ENCODE assay signal across 11 cellular contexts in the genomic region with DNA sequence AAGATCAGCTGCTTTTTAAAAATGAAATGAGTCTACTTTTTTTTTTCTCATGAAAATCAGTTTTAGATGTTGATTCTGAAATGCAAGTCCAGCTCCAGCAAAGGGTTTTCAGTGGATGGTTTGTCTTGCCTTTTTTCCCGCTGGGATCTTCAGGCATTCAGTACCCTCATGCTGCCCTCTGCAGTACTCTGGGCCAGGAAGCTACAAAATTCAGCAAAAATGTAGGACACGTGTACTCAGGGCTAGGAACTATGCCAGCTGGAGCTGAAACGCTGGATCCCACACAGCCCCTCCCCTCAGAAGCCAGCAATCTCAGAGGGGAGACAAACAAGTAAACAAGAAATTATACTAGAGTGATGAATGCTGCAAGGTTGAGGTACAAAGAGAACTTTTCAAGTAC.
DNase-seq lines count a peak whose midpoint lies in the region; ATAC-seq and TF ChIP-seq lines count a peak whose summit lies in the region.
"Had no signal": no experiment of that assay in that cellular context is flagged by ENCODE, and none has a peak within 500 bp of the region (broad histone marks: within the 10 kb centered on the region; RNA-seq: fewer than 3 reads in every experiment).

No MANE protein-coding gene starts in this region.

- H2AK9ac ChIP-seq in IMR-90 (replicated peaks; ENCODE audit: low read depth, low read length, poor library complexity): no peak overlapping the region

- H2AFZ ChIP-seq in IMR-90 (replicated peaks; ENCODE audit: low read length, poor library complexity): no peak overlapping the region

- in situ Hi-C loops in IMR-90 (cut with MboI; ENCODE audit: low sequenced_read_pairs): no loop called here
- in situ Hi-C loops in ACHN (cut with HindIII; ENCODE audit: low pct_ligation_motif_present, low pct_unique_long_range_greater_than_20kb, low sequenced_read_pairs): no loop called here

- POLR2A ChIA-PET in IMR-90 (lab: Charles Lee; ENCODE audit: unreplicated experiment): interaction anchor here (0.7 kb wide), 1 partner anchor 1944 kb away, joined by 3 read pairs; no protein-coding TSS in a partner anchor

- DNase-seq in AG20443 (ENCODE audit: low spot score) (peak; percentile 71), IMR-90 (no peak), cerebellum (ENCODE audit: low spot score) (peak; percentile 12), myocyte (ENCODE audit: low read depth) (peak; percentile 41), ACHN (no peak), T-helper 9 cell (no peak)
- DNase-seq in activated T-cell treated with anti-CD3 and anti-CD28 coated beads, Interleukin-2, amount 50 U/mL, for 48 hours: no peak
- DNase-seq: CD8-positive, alpha-beta memory T cell; stimulated activated CD4-positive, alpha-beta T cell treated with anti-CD3 and anti-CD28 coated beads, Interleukin-2, amount 100 ng/mL, for 48 hours; T-helper 2 cell had no signal

- no peak overlapping the region for H3K4ac ChIP-seq in IMR-90 (ENCODE audit: low read depth, low read length)

- no peak for TF ChIP-seq POLR2A in IMR-90 (IDR thresholded peaks at IDR 0.05; ENCODE audit: low read depth, low read length)

- H3K27ac ChIP-seq in IMR-90 (ENCODE audit: insufficient read depth, low read length): no peak overlapping the region

- H3K9me3 ChIP-seq in IMR-90 (ENCODE audit: control insufficient read depth, insufficient read depth, low read length): no peaks in the 10 kb centered on the region

- peak; percentile 21 for TF ChIP-seq RAD21 in IMR-90 (IDR thresholded peaks at IDR 0.05; ENCODE audit: low read length)

- H4K5ac ChIP-seq in IMR-90 (ENCODE audit: low read depth, low read length): no peak overlapping the region

- CTCF ChIA-PET in IMR-90 (lab: Yijun Ruan, JAX): no interaction called here

- no peak overlapping the region for H2AK5ac ChIP-seq in IMR-90 (ENCODE audit: low read depth, low read length)

- no peak overlapping the region for H2BK15ac ChIP-seq in IMR-90 (ENCODE audit: low read depth, low read length)

- H3K27me3 ChIP-seq in IMR-90 (ENCODE audit: control insufficient read depth, insufficient read depth, low read length): peaks cover 4% of the 10 kb centered on the region; the same call in 1 of the 2 replicates

- H4K8ac ChIP-seq in IMR-90 (ENCODE audit: low read depth in 2 of 2, low read length in 2 of 2): no peak overlapping the region

- H3K23ac ChIP-seq in IMR-90 (ENCODE audit: low read depth, low read length): no peak overlapping the region

- intact Hi-C loops in IMR-90 (cut with micrococcal nuclease): no loop called here

- no peaks in the 10 kb centered on the region for H3K4me1 ChIP-seq in IMR-90 (ENCODE audit: control insufficient read depth, insufficient read depth, low read length)

- H3K36me3 ChIP-seq in IMR-90 (ENCODE audit: control insufficient read depth, insufficient read depth, low read length): no peaks in the 10 kb centered on the region

- ATAC-seq in IMR-90 (ENCODE audit: low read depth) (no peak; the same call in 1 of the 2 replicates), GM21390 (IDR thresholded peaks at IDR 0.05; ENCODE audit: unreplicated experiment) (no peak)

- H4K91ac ChIP-seq in IMR-90 (ENCODE audit: insufficient read depth, low read depth, low read length): no peak overlapping the region

- H2BK5ac ChIP-seq in IMR-90 (ENCODE audit: low read depth, low read length, poor library complexity, severe bottlenecking): no peak overlapping the region

- WGBS in IMR-90 (ENCODE audit: extremely low coverage in 2 of 2, insufficient read length in 1 of 2), 2 experiments: no CpG with 5 or more reads among the region's 3 CpGs

- TF ChIP-seq CTCF in IMR-90 (conservative IDR thresholded peaks at IDR 0.05; ENCODE audit: low read depth, low read length): no peak

- no TSS peak for BruUV-seq in IMR-90 (replicated peaks; lab: Mats Ljungman, UMichigan)

- H4K20me1 ChIP-seq in IMR-90 (ENCODE audit: insufficient read depth, low read length): no peaks in the 10 kb centered on the region

- H3K9me1 ChIP-seq in IMR-90 (ENCODE audit: insufficient read depth, low read length): no peaks in the 10 kb centered on the region

- no peak overlapping the region for H3K56ac ChIP-seq in IMR-90 (ENCODE audit: extremely low read depth, insufficient read depth, low read length)

- H3K14ac ChIP-seq in IMR-90 (replicated peaks; ENCODE audit: low read depth, low read length): no peak overlapping the region

- no peak overlapping the region for H3K9ac ChIP-seq in IMR-90 (ENCODE audit: low read depth, low read length)

- no peak overlapping the region for H3K4me3 ChIP-seq in IMR-90 (ENCODE audit: insufficient read depth, low read depth, low read length)

- dilution Hi-C loops in IMR-90 (cut with HindIII; ENCODE audit: low sequenced_read_pairs, unreplicated experiment): no loop called here

- H3K18ac ChIP-seq in IMR-90 (ENCODE audit: low read depth, low read length): no peak overlapping the region

- no peak overlapping the region for H2BK20ac ChIP-seq in IMR-90 (ENCODE audit: low read depth, low read length)

- H3K79me1 ChIP-seq in IMR-90 (ENCODE audit: low read depth in 1 of 2, low read length in 2 of 2): no peaks in the 10 kb centered on the region

- no peak overlapping the region for H2BK120ac ChIP-seq in IMR-90 (ENCODE audit: low read depth, low read length)

- no peak overlapping the region for H3K4me2 ChIP-seq in IMR-90 (ENCODE audit: low read depth, low read length)

TF ChIP-seq in IMR-90, 13 proteins besides CTCF, POLR2A, EP300 and RAD21:
- TF ChIP-seq MAZ (IDR thresholded peaks at IDR 0.05; ENCODE audit: borderline replicate concordance, low read depth, low read length) (no peak), MXI1 (IDR thresholded peaks at IDR 0.05; ENCODE audit: borderline replicate concordance, low read depth, low read length) (no peak), MAFK (IDR thresholded peaks at IDR 0.05; ENCODE audit: low read depth, low read length) (no peak), RFX5 (IDR thresholded peaks at IDR 0.05; ENCODE audit: low read depth, low read length) (no peak), CEBPB (IDR thresholded peaks at IDR 0.05; ENCODE audit: low read depth, low read length) (no peak), FOS (IDR thresholded peaks at IDR 0.05; ENCODE audit: low read depth, low read length) (no peak), BHLHE40 (IDR thresholded peaks at IDR 0.05; ENCODE audit: low read depth, low read length) (no peak), SMC3 (IDR thresholded peaks at IDR 0.05; ENCODE audit: low read depth, low read length) (no peak), RCOR1 (IDR thresholded peaks at IDR 0.05; ENCODE audit: insufficient replicate concordance, low read length) (no peak), NFE2L2 (IDR thresholded peaks at IDR 0.05; ENCODE audit: low read depth, low read length) (no peak), CHD1 (IDR thresholded peaks at IDR 0.05; ENCODE audit: low read depth, low read length) (no peak)
- TF ChIP-seq, protein P1, sequence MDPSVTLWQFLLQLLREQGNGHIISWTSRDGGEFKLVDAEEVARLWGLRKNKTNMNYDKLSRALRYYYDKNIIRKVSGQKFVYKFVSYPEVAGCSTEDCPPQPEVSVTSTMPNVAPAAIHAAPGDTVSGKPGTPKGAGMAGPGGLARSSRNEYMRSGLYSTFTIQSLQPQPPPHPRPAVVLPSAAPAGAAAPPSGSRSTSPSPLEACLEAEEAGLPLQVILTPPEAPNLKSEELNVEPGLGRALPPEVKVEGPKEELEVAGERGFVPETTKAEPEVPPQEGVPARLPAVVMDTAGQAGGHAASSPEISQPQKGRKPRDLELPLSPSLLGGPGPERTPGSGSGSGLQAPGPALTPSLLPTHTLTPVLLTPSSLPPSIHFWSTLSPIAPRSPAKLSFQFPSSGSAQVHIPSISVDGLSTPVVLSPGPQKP (IDR thresholded peaks at IDR 0.05; ENCODE audit: borderline replicate concordance, low read depth, low read length): no peak
- TF ChIP-seq, protein P2, sequence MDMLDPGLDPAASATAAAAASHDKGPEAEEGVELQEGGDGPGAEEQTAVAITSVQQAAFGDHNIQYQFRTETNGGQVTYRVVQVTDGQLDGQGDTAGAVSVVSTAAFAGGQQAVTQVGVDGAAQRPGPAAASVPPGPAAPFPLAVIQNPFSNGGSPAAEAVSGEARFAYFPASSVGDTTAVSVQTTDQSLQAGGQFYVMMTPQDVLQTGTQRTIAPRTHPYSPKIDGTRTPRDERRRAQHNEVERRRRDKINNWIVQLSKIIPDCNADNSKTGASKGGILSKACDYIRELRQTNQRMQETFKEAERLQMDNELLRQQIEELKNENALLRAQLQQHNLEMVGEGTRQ (IDR thresholded peaks at IDR 0.05; ENCODE audit: low read depth, low read length): no peak
TF ChIP-seq in IMR-90: peak in this region for 0.

Comparison
In these comparisons a context has a peak if more than half of its experiments do, and no peak if none do; other contexts are left out.
1. DNase-seq: peak in AG20443 (single experiment), cerebellum (single experiment) and myocyte (single experiment); none in IMR-90 (single experiment), ACHN (single experiment), activated T-cell treated with anti-CD3 and anti-CD28 coated beads, Interleukin-2, amount 50 U/mL, for 48 hours (0 of 2) and T-helper 9 cell (single experiment).